ENCODE assay signal across 7 cellular contexts in the genomic region with DNA sequence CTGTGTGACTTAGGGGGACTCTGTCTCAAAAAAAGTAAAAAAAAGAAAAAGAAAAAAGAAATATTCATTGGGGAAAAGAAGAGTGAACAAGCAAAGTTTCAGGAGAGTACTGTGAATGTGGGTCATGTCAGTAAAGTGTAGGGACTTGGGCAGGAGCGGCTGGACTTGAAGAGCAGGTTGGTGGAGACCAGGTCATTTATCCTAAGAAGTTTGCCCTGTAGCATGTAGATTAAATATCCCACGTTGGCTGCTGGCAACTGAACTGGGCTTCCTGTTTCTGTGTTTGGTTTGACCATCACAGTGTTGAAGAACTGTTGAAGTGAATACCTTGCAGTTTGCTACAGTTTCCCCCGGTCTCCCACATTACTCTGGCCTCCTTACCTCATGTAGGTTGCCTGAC. TPM values are rescaled to one million over a fixed set of nuclear protein-coding genes. Genes with fewer than 3 reads are reported as not detected.
A peak's percentile ranks its signal among the peaks of the same experiment; 100 is the strongest.
DNase-seq lines count a peak whose midpoint lies in the region; TF ChIP-seq lines count a peak whose summit lies in the region.
"Not testable (repeated sequence)": the region's sequence is repeated elsewhere in the genome, so short reads cannot be mapped to it uniquely, and the experiment has no call there.

No MANE protein-coding gene starts in this region.

- not testable (repeated sequence) for H3K9me3 Mint-ChIP-seq in activated CD4-positive, alpha-beta T cell treated with anti-CD3 and anti-CD28 coated beads, Interleukin-2, amount 10 ng/mL, durations not matched to agents 7 days and 5 days; nephron progenitor cell; stimulated activated naive CD8-positive, alpha-beta T cell treated with anti-CD3 and anti-CD28 coated beads, Interleukin-15, Interleukin-2, amounts not matched to agents 100 ng/mL and 50 ng/mL, for 24 hours

- CTCF ChIA-PET in activated CD4-positive, alpha-beta T cell treated with anti-CD3 and anti-CD28 coated beads, Interleukin-2, amount 10 ng/mL, durations not matched to agents 7 days and 5 days (lab: Charles Lee) = not testable (repeated sequence)

- H3K27ac Mint-ChIP-seq in activated CD4-positive, alpha-beta T cell treated with anti-CD3 and anti-CD28 coated beads, Interleukin-2, amount 10 ng/mL, durations not matched to agents 7 days and 5 days = peak overlapping the region; percentile 5
- peak overlapping the region; percentile 8 for H3K27ac Mint-ChIP-seq in nephron progenitor cell
- H3K27ac Mint-ChIP-seq in stimulated activated naive CD8-positive, alpha-beta T cell treated with anti-CD3 and anti-CD28 coated beads, Interleukin-15, Interleukin-2, amounts not matched to agents 100 ng/mL and 50 ng/mL, for 24 hours = peak overlapping the region; percentile 40

- POLR2A ChIA-PET in activated CD4-positive, alpha-beta T cell treated with anti-CD3 and anti-CD28 coated beads, Interleukin-2, amount 10 ng/mL, durations not matched to agents 7 days and 5 days (lab: Charles Lee) = not testable (repeated sequence)

- not testable (repeated sequence) for TF ChIP-seq CTCF in C4-2B (conservative IDR thresholded peaks at IDR 0.05); epithelial cell of esophagus (IDR thresholded peaks at IDR 0.05; ENCODE audit: insufficient read depth, low read depth, low read length, missing control alignments); nephron progenitor cell (IDR thresholded peaks at IDR 0.05)

- DNase-seq in SIG-M5 treated with dmso at 0.1 percent for 504 hours (lab: John Stamatoyannopoulos, UW; ENCODE audit: unreplicated experiment) (peak; percentile 13), T47D (ENCODE audit: low read depth in 1 of 2, low spot score in 1 of 2) (peak; percentile 57 to 93), epithelial cell of esophagus (ENCODE audit: low read depth) (peak; percentile 5)
- not testable (repeated sequence) for DNase-seq in activated CD4-positive, alpha-beta T cell treated with anti-CD3 and anti-CD28 coated beads, Interleukin-2, amount 10 ng/mL, durations not matched to agents 7 days and 5 days; nephron progenitor cell

- H3K27ac ChIP-seq in C4-2B = peak overlapping the region; percentile 57

- H3K4me3 ChIP-seq in epithelial cell of esophagus (ENCODE audit: low read length) = not testable (repeated sequence)

- H3K36me3 Mint-ChIP-seq in activated CD4-positive, alpha-beta T cell treated with anti-CD3 and anti-CD28 coated beads, Interleukin-2, amount 10 ng/mL, durations not matched to agents 7 days and 5 days (ENCODE audit: low read depth) = peaks cover 11% of the 10 kb centered on the region
- peaks cover 14% of the 10 kb centered on the region for H3K36me3 Mint-ChIP-seq in nephron progenitor cell (ENCODE audit: low read depth)
- not testable (repeated sequence) for H3K36me3 Mint-ChIP-seq in stimulated activated naive CD8-positive, alpha-beta T cell treated with anti-CD3 and anti-CD28 coated beads, Interleukin-15, Interleukin-2, amounts not matched to agents 100 ng/mL and 50 ng/mL, for 24 hours (ENCODE audit: low read depth)

- H3K4me3 Mint-ChIP-seq in activated CD4-positive, alpha-beta T cell treated with anti-CD3 and anti-CD28 coated beads, Interleukin-2, amount 10 ng/mL, durations not matched to agents 7 days and 5 days; nephron progenitor cell; stimulated activated naive CD8-positive, alpha-beta T cell treated with anti-CD3 and anti-CD28 coated beads, Interleukin-15, Interleukin-2, amounts not matched to agents 100 ng/mL and 50 ng/mL, for 24 hours: not testable (repeated sequence)

- in situ Hi-C loops in T47D (cut with HindIII; ENCODE audit: low pct_unique_long_range_greater_than_20kb, low sequenced_read_pairs) = not testable (repeated sequence)

- not testable (repeated sequence) for H3K27me3 Mint-ChIP-seq in activated CD4-positive, alpha-beta T cell treated with anti-CD3 and anti-CD28 coated beads, Interleukin-2, amount 10 ng/mL, durations not matched to agents 7 days and 5 days; nephron progenitor cell (ENCODE audit: low read depth, poor library complexity); stimulated activated naive CD8-positive, alpha-beta T cell treated with anti-CD3 and anti-CD28 coated beads, Interleukin-15, Interleukin-2, amounts not matched to agents 100 ng/mL and 50 ng/mL, for 24 hours

- peaks cover 12% of the 10 kb centered on the region for H3K4me1 Mint-ChIP-seq in activated CD4-positive, alpha-beta T cell treated with anti-CD3 and anti-CD28 coated beads, Interleukin-2, amount 10 ng/mL, durations not matched to agents 7 days and 5 days
- not testable (repeated sequence) for H3K4me1 Mint-ChIP-seq in nephron progenitor cell
- H3K4me1 Mint-ChIP-seq in stimulated activated naive CD8-positive, alpha-beta T cell treated with anti-CD3 and anti-CD28 coated beads, Interleukin-15, Interleukin-2, amounts not matched to agents 100 ng/mL and 50 ng/mL, for 24 hours (ENCODE audit: low read depth) = peaks cover 41% of the 10 kb centered on the region

RNA-seq across cellular contexts. Expression of gene TMEM248, which starts 32.8 kb away (rescaled TPM):
- total RNA-seq in activated CD4-positive, alpha-beta T cell treated with anti-CD3 and anti-CD28 coated beads, Interleukin-2, amount 10 ng/mL, durations not matched to agents 7 days and 5 days = 100 to 1,000 TPM in 1 of 2 experiments, 10 to 100 TPM in 1; 85.0 to 104 TPM
